1 cellular context compared by ENCODE assay signal in genomic region chr18:22477222-22477621, GRCh38.
TF ChIP-seq lines count a peak whose summit lies in the region.

No MANE protein-coding gene starts in this region.

TF ChIP-seq in K562, 482 proteins besides CTCF, POLR2A, EP300 and RAD21:
- TF ChIP-seq RFX7 (CRISPR knock-in tag; IDR thresholded peaks at IDR 0.05) (no peak), KLF1 (tag; IDR thresholded peaks at IDR 0.05) (no peak), HDAC8 (tag; IDR thresholded peaks at IDR 0.05) (no peak), MLLT1 (IDR thresholded peaks at IDR 0.05) (no peak), MBD2 (IDR thresholded peaks at IDR 0.05; ENCODE audit: borderline replicate concordance, low read depth) (no peak), MTA3 (IDR thresholded peaks at IDR 0.05; ENCODE audit: borderline replicate concordance) (no peak), GABPA (tag; conservative IDR thresholded peaks at IDR 0.05; ENCODE audit: low read depth) (no peak), MITF (IDR thresholded peaks at IDR 0.05) (no peak), ID3 (CRISPR knock-in tag; IDR thresholded peaks at IDR 0.05) (no peak), ID3 (tag; IDR thresholded peaks at IDR 0.05) (no peak), HMG20A (CRISPR knock-in tag; conservative IDR thresholded peaks at IDR 0.05) (no peak), RERE (CRISPR knock-in tag; IDR thresholded peaks at IDR 0.05; ENCODE audit: borderline replicate concordance) (no peak), RUNX1 (IDR thresholded peaks at IDR 0.05; ENCODE audit: low read depth) (no peak), FOXA3 (CRISPR knock-in tag; conservative IDR thresholded peaks at IDR 0.05 in 1 of 2, IDR thresholded peaks at IDR 0.05 in 1 of 2) (no peak), USF2 (CRISPR knock-in tag; IDR thresholded peaks at IDR 0.05) (no peak), ZNF282 (CRISPR knock-in tag; IDR thresholded peaks at IDR 0.05) (no peak), NR4A1 (CRISPR knock-in tag; IDR thresholded peaks at IDR 0.05) (no peak), NR4A1 (tag; IDR thresholded peaks at IDR 0.05) (no peak), ZNF140 (CRISPR knock-in tag; IDR thresholded peaks at IDR 0.05) (no peak), SPI1 (IDR thresholded peaks at IDR 0.05; ENCODE audit: borderline replicate concordance, low read depth, low read length) (no peak)
